12 cellular contexts compared by ENCODE assay signal in genomic region chr3:173066044-173066679, GRCh38.
DNase-seq lines count a peak whose midpoint lies in the region; ATAC-seq and TF ChIP-seq lines count a peak whose summit lies in the region.
"Had no signal": no experiment of that assay in that cellular context is flagged by ENCODE, and none has a peak within 500 bp of the region (broad histone marks: within the 10 kb centered on the region; RNA-seq: fewer than 3 reads in every experiment).

No MANE protein-coding gene starts in this region.

- H3K27me3 Mint-ChIP-seq in activated CD8-positive, alpha-beta T cell treated with anti-CD3 and anti-CD28 coated beads for 36 hours, result no peaks in the 10 kb centered on the region
- peaks cover 2% of the 10 kb centered on the region for H3K27me3 Mint-ChIP-seq in osteocyte (ENCODE audit: unreplicated experiment)

- H2AFZ ChIP-seq in fibroblast of lung (ENCODE audit: low read length), result no peak overlapping the region

- TF ChIP-seq CTCF in left ventricle myocardium inferior (IDR thresholded peaks at IDR 0.05; ENCODE audit: borderline replicate concordance) (no peak), fibroblast of lung (conservative IDR thresholded peaks at IDR 0.05 in 1 of 2, IDR thresholded peaks at IDR 0.05 in 1 of 2; ENCODE audit: low read depth in 1 of 2, low read length in 2 of 2) (no peak), osteocyte (IDR thresholded peaks at IDR 0.05) (no peak)
- TF ChIP-seq CTCF in activated CD8-positive, alpha-beta T cell treated with anti-CD3 and anti-CD28 coated beads for 36 hours (IDR thresholded peaks at IDR 0.05), result no peak

- no peaks in the 10 kb centered on the region for H3K4me1 Mint-ChIP-seq in activated CD8-positive, alpha-beta T cell treated with anti-CD3 and anti-CD28 coated beads for 36 hours (ENCODE audit: low read depth)
- peaks cover 5% of the 10 kb centered on the region for H3K4me1 Mint-ChIP-seq in osteocyte (ENCODE audit: unreplicated experiment)

- CTCF ChIA-PET in activated CD8-positive, alpha-beta T cell treated with anti-CD3 and anti-CD28 coated beads for 36 hours (lab: Charles Lee), result no interaction called here

- no peak overlapping the region for H3K4me2 ChIP-seq in fibroblast of lung (ENCODE audit: extremely low read depth, insufficient read depth, low read length)

- peaks cover 5% of the 10 kb centered on the region for H3K9me3 Mint-ChIP-seq in activated CD8-positive, alpha-beta T cell treated with anti-CD3 and anti-CD28 coated beads for 36 hours
- peaks cover 5% of the 10 kb centered on the region for H3K9me3 Mint-ChIP-seq in osteocyte (ENCODE audit: unreplicated experiment)

- H3K27ac ChIP-seq in left ventricle myocardium inferior (replicated peaks), result no peak overlapping the region
- H3K27ac ChIP-seq in fibroblast of lung (ENCODE audit: insufficient read depth, low read length), result no peak overlapping the region

- H3K27me3 ChIP-seq in left ventricle myocardium inferior (ENCODE audit: low read depth) (no peaks in the 10 kb centered on the region), fibroblast of lung (ENCODE audit: control insufficient read depth, insufficient read depth, low read length) (no peaks in the 10 kb centered on the region)

- DNase-seq in Right ventricle myocardium inferior (ENCODE audit: missing footprints) (no peak), left ventricle myocardium inferior (no peak), OCI-M1 (lab: John Stamatoyannopoulos, UW) (peak; percentile 87), fibroblast of lung (ENCODE audit: low read depth in 2 of 2) (peak; percentile 85 to 89), stromal cell of bone marrow (ENCODE audit: low read depth) (peak; percentile 9), islet precursor cell (no peak), osteocyte (ENCODE audit: extremely low spot score, unreplicated experiment) (no peak)
- DNase-seq in activated CD8-positive, alpha-beta T cell treated with anti-CD3 and anti-CD28 coated beads for 36 hours, result no peak
- DNase-seq: activated CD4-positive, CD25-positive, alpha-beta regulatory T cell; activated naive CD4-positive, alpha-beta T cell treated with anti-CD3 and anti-CD28 coated beads, Interleukin-2, amount 50 U/mL, for 16 hours; NCI-H748 treated with DMSO at 0.1 percent for 48 hours; stimulated activated CD4-positive, alpha-beta T cell treated with anti-CD3 and anti-CD28 coated beads, Interleukin-2, amount 100 ng/mL, for 24 hours had no signal

- H3K27ac Mint-ChIP-seq in activated CD8-positive, alpha-beta T cell treated with anti-CD3 and anti-CD28 coated beads for 36 hours, result no peak overlapping the region
- H3K27ac Mint-ChIP-seq in osteocyte (ENCODE audit: unreplicated experiment), result no peak overlapping the region

- H3K4me3 ChIP-seq in left ventricle myocardium inferior (no peak overlapping the region), fibroblast of lung (replicated peaks in 1 of 4; ENCODE audit: control extremely low read depth in 1 of 4, insufficient read depth in 1 of 4, low read depth in 3 of 4, low read length in 4 of 4) (no peak overlapping the region)

- H3K36me3 ChIP-seq in left ventricle myocardium inferior (no peaks in the 10 kb centered on the region), fibroblast of lung (ENCODE audit: control insufficient read depth, insufficient read depth, low read length) (no peaks in the 10 kb centered on the region)

- POLR2A ChIA-PET in activated CD8-positive, alpha-beta T cell treated with anti-CD3 and anti-CD28 coated beads for 36 hours (lab: Charles Lee), result no interaction called here

- no peaks in the 10 kb centered on the region for H3K79me2 ChIP-seq in fibroblast of lung (ENCODE audit: control insufficient read depth, insufficient read depth, low read length)

- H3K4me1 ChIP-seq in left ventricle myocardium inferior (no peaks in the 10 kb centered on the region), fibroblast of lung (ENCODE audit: control insufficient read depth, extremely low read depth, insufficient read depth, low read length) (no peaks in the 10 kb centered on the region)

- no peak overlapping the region for H3K4me3 Mint-ChIP-seq in activated CD8-positive, alpha-beta T cell treated with anti-CD3 and anti-CD28 coated beads for 36 hours
- H3K4me3 Mint-ChIP-seq in osteocyte (ENCODE audit: unreplicated experiment), result no peak overlapping the region

- H3K9me3 ChIP-seq in left ventricle myocardium inferior (replicated peaks), result peaks cover 12% of the 10 kb centered on the region
- H3K9me3 ChIP-seq in fibroblast of lung (ENCODE audit: control insufficient read depth, insufficient read depth, low read depth, low read length), result no peaks in the 10 kb centered on the region

- ATAC-seq in Right ventricle myocardium inferior, result peak; percentile 23
- ATAC-seq in activated CD8-positive, alpha-beta T cell treated with anti-CD3 and anti-CD28 coated beads for 36 hours, result no peak

- intact Hi-C loops in Right ventricle myocardium inferior (cut with DNase I) (no loop called here), left ventricle myocardium inferior (cut with micrococcal nuclease) (no loop called here)
- intact Hi-C loops in activated CD8-positive, alpha-beta T cell treated with anti-CD3 and anti-CD28 coated beads for 36 hours (cut with micrococcal nuclease), result no loop called here

- H3K9ac ChIP-seq in fibroblast of lung (ENCODE audit: insufficient read depth, low read length), result no peak overlapping the region

- H3K36me3 Mint-ChIP-seq in activated CD8-positive, alpha-beta T cell treated with anti-CD3 and anti-CD28 coated beads for 36 hours (ENCODE audit: low read depth), result no peaks in the 10 kb centered on the region
- H3K36me3 Mint-ChIP-seq in osteocyte (ENCODE audit: unreplicated experiment), result no peaks in the 10 kb centered on the region

- no peaks in the 10 kb centered on the region for H4K20me1 ChIP-seq in fibroblast of lung (ENCODE audit: control insufficient read depth, extremely low read depth, insufficient read depth, low read length)

Comparison
In these comparisons a context has a peak if more than half of its experiments do, and no peak if none do; other contexts are left out.
1. DNase-seq: peak in OCI-M1 (single experiment), fibroblast of lung (2 of 2) and stromal cell of bone marrow (single experiment); none in Right ventricle myocardium inferior (single experiment), left ventricle myocardium inferior (single experiment), activated CD8-positive, alpha-beta T cell treated with anti-CD3 and anti-CD28 coated beads for 36 hours (single experiment), islet precursor cell (single experiment) and osteocyte (single experiment).